Comparison of ENCODE assay signal across 11 cellular contexts in the genomic region with DNA sequence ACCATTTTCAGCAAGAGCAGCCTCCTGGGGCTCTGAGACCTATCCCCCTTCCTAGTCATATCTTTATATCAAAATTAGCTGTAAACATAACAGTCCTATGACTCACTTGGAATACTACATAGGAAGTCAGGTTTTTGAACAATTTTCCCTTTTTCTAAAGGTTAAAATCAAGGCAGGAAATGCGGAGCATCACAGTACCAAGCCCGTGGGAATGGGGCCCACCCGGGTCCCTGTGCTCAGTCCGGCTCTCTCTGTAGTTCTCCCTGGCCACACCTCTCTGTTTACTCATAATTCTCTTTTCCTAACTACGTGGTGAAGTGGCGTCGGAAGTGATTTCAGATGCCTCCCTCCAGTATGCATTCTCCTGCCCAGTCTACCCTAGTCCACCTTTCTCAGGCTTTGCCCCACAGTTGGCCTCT.
DNase-seq lines count a peak whose midpoint lies in the region; ATAC-seq and TF ChIP-seq lines count a peak whose summit lies in the region.
"Had no signal": no experiment of that assay in that cellular context is flagged by ENCODE, and none has a peak within 500 bp of the region (broad histone marks: within the 10 kb centered on the region; RNA-seq: fewer than 3 reads in every experiment).

No MANE protein-coding gene starts in this region.

- no peak for ATAC-seq in natural killer cell treated with Interleukin-12 subunit alpha and Interleukin-12 subunit beta and Interleukin-15 and Interleukin-18, amount 100 ng/mL, for 72 hours
- no peak for ATAC-seq in natural killer cell
- no peak for ATAC-seq in HG02973 (IDR thresholded peaks at IDR 0.05; ENCODE audit: unreplicated experiment)
- no peak for ATAC-seq in GM19455 (IDR thresholded peaks at IDR 0.05; ENCODE audit: unreplicated experiment)
- no peak for ATAC-seq in HG03108 (IDR thresholded peaks at IDR 0.05; ENCODE audit: unreplicated experiment)

- H3K27ac Mint-ChIP-seq in natural killer cell treated with Interleukin-12 subunit alpha and Interleukin-12 subunit beta and Interleukin-15 and Interleukin-18, amount 100 ng/mL, for 72 hours = peak overlapping the region; percentile 4 to 40
- H3K27ac Mint-ChIP-seq in natural killer cell = peak overlapping the region in 1 of 2 donors; percentile 66

- no peaks in the 10 kb centered on the region for H3K27me3 ChIP-seq in brain microvascular endothelial cell (replicated peaks)

- no peaks in the 10 kb centered on the region for H3K36me3 ChIP-seq in brain microvascular endothelial cell (replicated peaks)
- no peaks in the 10 kb centered on the region for H3K36me3 ChIP-seq in mesodermal cell (ENCODE audit: control insufficient read depth, insufficient read depth, low read length)

- H3K4me3 ChIP-seq in brain microvascular endothelial cell (ENCODE audit: low read depth, low read length) (no peak overlapping the region), mesodermal cell (ENCODE audit: extremely low read depth, insufficient read depth, low read length, poor library complexity, severe bottlenecking) (no peak overlapping the region)

- DNase-seq in natural killer cell treated with Interleukin-12 subunit alpha and Interleukin-12 subunit beta and Interleukin-15 and Interleukin-18, amount 100 ng/mL, for 72 hours (ENCODE audit: low spot score) = no peak
- DNase-seq in natural killer cell (no peak), brain microvascular endothelial cell (peak; percentile 39), SHP77 treated with DMSO at 0.1 percent for 48 hours (lab: John Stamatoyannopoulos, UW) (no peak)
- DNase-seq: C1 segment of cervical spinal cord, NCI-H2171 treated with DMSO at 0.1 percent for 48 hours had no signal

- no peaks in the 10 kb centered on the region for H3K9me3 ChIP-seq in mesodermal cell (ENCODE audit: control insufficient read depth, low read length)

- no peaks in the 10 kb centered on the region for H3K36me3 Mint-ChIP-seq in natural killer cell treated with Interleukin-12 subunit alpha and Interleukin-12 subunit beta and Interleukin-15 and Interleukin-18, amount 100 ng/mL, for 72 hours
- H3K36me3 Mint-ChIP-seq in natural killer cell = no peaks in the 10 kb centered on the region
- H3K36me3 Mint-ChIP-seq: IgD-negative memory B cell had no signal

- in situ Hi-C loops in brain microvascular endothelial cell (cut with HindIII; ENCODE audit: low pct_ligation_motif_present, low sequenced_read_pairs) = no loop called here

- H3K27ac ChIP-seq in brain microvascular endothelial cell (peak overlapping the region; percentile 64), mesodermal cell (ENCODE audit: low read depth, low read length, severe bottlenecking) (peak overlapping the region; percentile 86)

- no peaks in the 10 kb centered on the region for H3K9me3 Mint-ChIP-seq in natural killer cell treated with Interleukin-12 subunit alpha and Interleukin-12 subunit beta and Interleukin-15 and Interleukin-18, amount 100 ng/mL, for 72 hours
- no peaks in the 10 kb centered on the region for H3K9me3 Mint-ChIP-seq in natural killer cell
- H3K9me3 Mint-ChIP-seq: IgD-negative memory B cell had no signal

- no peak for TF ChIP-seq CTCF in natural killer cell (IDR thresholded peaks at IDR 0.05)
- TF ChIP-seq CTCF in brain microvascular endothelial cell (IDR thresholded peaks at IDR 0.05; ENCODE audit: low read depth, low read length, missing control alignments) = no peak

- peaks cover 0 to 3% of the 10 kb centered on the region in 2 donors for H3K27me3 Mint-ChIP-seq in natural killer cell treated with Interleukin-12 subunit alpha and Interleukin-12 subunit beta and Interleukin-15 and Interleukin-18, amount 100 ng/mL, for 72 hours
- H3K27me3 Mint-ChIP-seq in natural killer cell (ENCODE audit: low read depth in 2 of 2) = peaks cover 0 to 4% of the 10 kb centered on the region in 2 donors
- H3K27me3 Mint-ChIP-seq: IgD-negative memory B cell had no signal

- no peak overlapping the region for H3K4me3 Mint-ChIP-seq in natural killer cell treated with Interleukin-12 subunit alpha and Interleukin-12 subunit beta and Interleukin-15 and Interleukin-18, amount 100 ng/mL, for 72 hours
- no peak overlapping the region for H3K4me3 Mint-ChIP-seq in natural killer cell

- intact Hi-C loops in natural killer cell (cut with micrococcal nuclease) = no loop called here

- 75 to 80% methylated on average over 7 of the region's 7 CpGs for WGBS in mesodermal cell (ENCODE audit: insufficient coverage in 2 of 2), 2 experiments

- H3K4me1 ChIP-seq in mesodermal cell (ENCODE audit: control insufficient read depth, insufficient read depth, low read length, poor library complexity, severe bottlenecking) = peaks cover 83% of the 10 kb centered on the region

- H3K4me1 Mint-ChIP-seq in natural killer cell treated with Interleukin-12 subunit alpha and Interleukin-12 subunit beta and Interleukin-15 and Interleukin-18, amount 100 ng/mL, for 72 hours (ENCODE audit: low read depth in 2 of 2) = peaks cover 25 to 39% of the 10 kb centered on the region in 2 donors
- H3K4me1 Mint-ChIP-seq in natural killer cell = peaks cover 10 to 18% of the 10 kb centered on the region in 2 donors
